Comparison of ENCODE assay signal across 20 cellular contexts in the genomic region with DNA sequence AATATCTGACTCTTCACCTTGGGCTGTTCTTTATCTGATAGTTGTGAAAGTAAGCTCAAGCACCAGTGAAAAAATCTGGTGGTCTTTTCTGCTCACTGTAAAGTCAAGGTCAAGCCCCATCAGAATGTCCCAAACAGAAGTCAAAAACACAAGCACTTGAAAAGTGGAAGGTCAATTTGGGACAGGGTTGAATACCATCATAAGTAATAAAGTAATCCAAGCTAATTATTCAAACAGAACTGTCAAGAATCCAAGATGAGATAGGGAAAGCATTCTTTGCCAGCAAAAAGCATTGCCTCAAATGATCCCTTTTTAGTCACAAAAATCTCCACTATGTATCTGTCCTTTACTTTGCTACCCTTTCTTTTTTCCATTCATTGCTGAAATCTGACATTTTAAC.
DNase-seq lines count a peak whose midpoint lies in the region; ATAC-seq, FAIRE-seq and TF ChIP-seq lines count a peak whose summit lies in the region.
"Had no signal": no experiment of that assay in that cellular context is flagged by ENCODE, and none has a peak within 500 bp of the region (broad histone marks: within the 10 kb centered on the region; RNA-seq: fewer than 3 reads in every experiment).

No MANE protein-coding gene starts in this region.

- H3K18ac ChIP-seq in trophoblast cell (ENCODE audit: low read length): no peak overlapping the region

- no peak for DNase-seq in HepG2 (ENCODE audit: low spot score)
- no peak for DNase-seq in left ventricle myocardium inferior
- DNase-seq in trophoblast cell: peak in 1 of 2 donors; percentile 41
- DNase-seq in SKM-1 treated with dmso at 0.1 percent for 144 hours (lab: John Stamatoyannopoulos, UW; ENCODE audit: unreplicated experiment): no peak
- no peak for DNase-seq in HuH-7 (ENCODE audit: low spot score)
- no peak for DNase-seq in DMS53 (lab: John Stamatoyannopoulos, UW)
- DNase-seq: ACHN; BE2C; C1 segment of cervical spinal cord; CD4-positive, CD25-positive, alpha-beta regulatory T cell; CD8-positive, alpha-beta memory T cell; COR-L47; DMS 273 treated with DMSO at 0.1 percent for 48 hours; GOT3; H7 had no signal

- intact Hi-C loops in HepG2 (cut with micrococcal nuclease; ENCODE audit: unreplicated experiment): no loop called here
- intact Hi-C loops in left ventricle myocardium inferior (cut with micrococcal nuclease): no loop called here

- H4K12ac ChIP-seq in trophoblast cell (ENCODE audit: low read depth, low read length): no peak overlapping the region

- no peak overlapping the region for H3K23ac ChIP-seq in trophoblast cell (ENCODE audit: low read length)

- H3K4me1 ChIP-seq in liver (ENCODE audit: control insufficient read depth in 4 of 4, insufficient read depth in 4 of 4, low read length in 3 of 4) (no peaks in the 10 kb centered on the region), HepG2 (ENCODE audit: insufficient read depth, low read length) (no peaks in the 10 kb centered on the region), left ventricle myocardium inferior (peaks cover 44% of the 10 kb centered on the region), trophoblast cell (ENCODE audit: control insufficient read depth in 1 of 2, insufficient read depth in 2 of 2, low read length in 2 of 2) (peaks cover 5 to 16% of the 10 kb centered on the region in 2 experiments)

- FAIRE-seq in HepG2 (lab: Jason Lieb, UNC): no peak
- FAIRE-seq: A204.1, GM12891, GM19239, HTR-8/SVneo had no signal

- H4K20me1 ChIP-seq in HepG2 (ENCODE audit: insufficient read depth, low read length): no peaks in the 10 kb centered on the region

- TF ChIP-seq EP300 in HepG2 (IDR thresholded peaks at IDR 0.05; ENCODE audit: low read depth in 2 of 2, low read length in 2 of 2) (no peak), HepG2 (CRISPR knock-in tag; IDR thresholded peaks at IDR 0.05; ENCODE audit: borderline replicate concordance) (no peak)

- ATAC-seq in HepG2: no peak

- no TSS peak for BruUV-seq in HepG2 (replicated peaks; lab: Mats Ljungman, UMichigan)

- H3K4me3 ChIP-seq in liver (ENCODE audit: low read depth in 1 of 3, low read length in 3 of 3) (no peak overlapping the region), HepG2 (replicated peaks in 1 of 3; ENCODE audit: insufficient read depth in 1 of 3, low read depth in 2 of 3, low read length in 3 of 3) (no peak overlapping the region), left ventricle myocardium inferior (no peak overlapping the region), trophoblast cell (ENCODE audit: low read depth, low read length) (no peak overlapping the region)

- TF ChIP-seq RAD21 in liver (IDR thresholded peaks at IDR 0.05) (no peak), HepG2 (CRISPR knock-in tag; IDR thresholded peaks at IDR 0.05) (no peak)

- no peak overlapping the region for H2BK12ac ChIP-seq in trophoblast cell (ENCODE audit: low read length)

- no peak overlapping the region for H2AK5ac ChIP-seq in trophoblast cell (ENCODE audit: low read length)

- no peaks in the 10 kb centered on the region for H3K36me3 ChIP-seq in liver (ENCODE audit: control insufficient read depth in 4 of 4, insufficient read depth in 3 of 4, low read depth in 1 of 4, low read length in 3 of 4)
- no peaks in the 10 kb centered on the region for H3K36me3 ChIP-seq in HepG2 (replicated peaks in 1 of 2; ENCODE audit: control insufficient read depth in 1 of 2, insufficient read depth in 2 of 2, low read length in 2 of 2)
- no peaks in the 10 kb centered on the region for H3K36me3 ChIP-seq in left ventricle myocardium inferior
- no peaks in the 10 kb centered on the region for H3K36me3 ChIP-seq in trophoblast cell (ENCODE audit: control insufficient read depth in 1 of 2, insufficient read depth in 2 of 2, low read length in 2 of 2)
- H3K36me3 ChIP-seq: BE2C had no signal

- H3K27me3 ChIP-seq in liver (ENCODE audit: control insufficient read depth in 4 of 4, insufficient read depth in 4 of 4, low read length in 3 of 4): peaks cover 0 to 7% (median 1%) of the 10 kb centered on the region in 4 donors
- H3K27me3 ChIP-seq in HepG2 (ENCODE audit: control insufficient read depth in 1 of 2, insufficient read depth in 2 of 2, low read length in 2 of 2): peaks cover 0 to 2% of the 10 kb centered on the region in 2 experiments; a peak in 1 of 5 replicates
- peaks cover 3% of the 10 kb centered on the region for H3K27me3 ChIP-seq in left ventricle myocardium inferior (ENCODE audit: low read depth)
- no peaks in the 10 kb centered on the region for H3K27me3 ChIP-seq in trophoblast cell (ENCODE audit: insufficient read depth, low read length)
- H3K27me3 ChIP-seq: BE2C had no signal

- H3K79me1 ChIP-seq in trophoblast cell (ENCODE audit: low read length): peaks cover 22% of the 10 kb centered on the region

- H3K4ac ChIP-seq in trophoblast cell (ENCODE audit: low read depth, low read length): no peak overlapping the region

- H2BK5ac ChIP-seq in trophoblast cell (ENCODE audit: low read depth, low read length, poor library complexity): no peak overlapping the region

- POLR2A ChIA-PET in HepG2 (lab: Yijun Ruan, JAX): no interaction called here

- no peak overlapping the region for H3K9ac ChIP-seq in liver (ENCODE audit: low read depth in 1 of 2, low read length in 2 of 2)
- no peak overlapping the region for H3K9ac ChIP-seq in HepG2 (ENCODE audit: insufficient read depth, low read depth, low read length)
- H3K9ac ChIP-seq in trophoblast cell (ENCODE audit: low read length): no peak overlapping the region

- H2AFZ ChIP-seq in HepG2 (ENCODE audit: low read length) (no peak overlapping the region), trophoblast cell (ENCODE audit: insufficient read depth, low read length, poor library complexity) (no peak overlapping the region)

- TF ChIP-seq CTCF in liver (IDR thresholded peaks at IDR 0.05; ENCODE audit: low read depth, low read length, missing input control): no peak
- TF ChIP-seq CTCF in HepG2 (CRISPR knock-in tag; IDR thresholded peaks at IDR 0.05): no peak
- TF ChIP-seq CTCF in left ventricle myocardium inferior (IDR thresholded peaks at IDR 0.05; ENCODE audit: borderline replicate concordance): no peak

- H3K4me2 ChIP-seq in HepG2 (ENCODE audit: low read depth, low read length) (no peak overlapping the region), trophoblast cell (ENCODE audit: low read length) (no peak overlapping the region)

- in situ Hi-C loops in HepG2 (cut with HindIII; ENCODE audit: extremely low pct_ligation_motif_present, low pct_unique_long_range_greater_than_20kb): no loop called here

- H3K14ac ChIP-seq in trophoblast cell (ENCODE audit: low read length): no peak overlapping the region

- peak overlapping the region; percentile 69 for H2BK120ac ChIP-seq in trophoblast cell (ENCODE audit: insufficient read depth, low read length, poor library complexity)

- no peak overlapping the region for H4K8ac ChIP-seq in trophoblast cell (ENCODE audit: low read depth, low read length)

- no peak for TF ChIP-seq POLR2A in HepG2 (IDR thresholded peaks at IDR 0.05; ENCODE audit: insufficient read depth in 1 of 2, low read depth in 2 of 2, low read length in 2 of 2)

- CTCF ChIA-PET in HepG2 (lab: Yijun Ruan, JAX; ENCODE audit: low intra/inter-chr PET ratio, low total read pairs): no interaction called here

- no peak overlapping the region for H4K91ac ChIP-seq in trophoblast cell (ENCODE audit: low read depth, low read length)

- no peaks in the 10 kb centered on the region for H3K79me2 ChIP-seq in HepG2 (ENCODE audit: insufficient read depth, low read length)
- H3K79me2 ChIP-seq in trophoblast cell (ENCODE audit: control insufficient read depth, insufficient read depth, low read length, poor library complexity): peaks cover 2% of the 10 kb centered on the region

- no peak overlapping the region for H3K27ac ChIP-seq in liver (ENCODE audit: low read depth in 1 of 2, low read length in 2 of 2)
- no peak overlapping the region for H3K27ac ChIP-seq in HepG2 (ENCODE audit: extremely low read length, insufficient read depth, low read length)
- peak overlapping the region; percentile 74 for H3K27ac ChIP-seq in left ventricle myocardium inferior (replicated peaks)
- no peak overlapping the region for H3K27ac ChIP-seq in trophoblast cell (ENCODE audit: low read depth, low read length)

- H3K9me3 ChIP-seq in liver (ENCODE audit: control insufficient read depth in 4 of 4, low read length in 3 of 4) (no peaks in the 10 kb centered on the region), HepG2 (ENCODE audit: low read length) (no peaks in the 10 kb centered on the region), left ventricle myocardium inferior (replicated peaks) (no peaks in the 10 kb centered on the region), trophoblast cell (ENCODE audit: insufficient read depth, low read depth, low read length) (no peaks in the 10 kb centered on the region)
- H3K9me3 ChIP-seq: BE2C had no signal

TF ChIP-seq in liver, 16 proteins besides CTCF, POLR2A, EP300 and RAD21 (continues in another document):
- TF ChIP-seq, protein P1, sequence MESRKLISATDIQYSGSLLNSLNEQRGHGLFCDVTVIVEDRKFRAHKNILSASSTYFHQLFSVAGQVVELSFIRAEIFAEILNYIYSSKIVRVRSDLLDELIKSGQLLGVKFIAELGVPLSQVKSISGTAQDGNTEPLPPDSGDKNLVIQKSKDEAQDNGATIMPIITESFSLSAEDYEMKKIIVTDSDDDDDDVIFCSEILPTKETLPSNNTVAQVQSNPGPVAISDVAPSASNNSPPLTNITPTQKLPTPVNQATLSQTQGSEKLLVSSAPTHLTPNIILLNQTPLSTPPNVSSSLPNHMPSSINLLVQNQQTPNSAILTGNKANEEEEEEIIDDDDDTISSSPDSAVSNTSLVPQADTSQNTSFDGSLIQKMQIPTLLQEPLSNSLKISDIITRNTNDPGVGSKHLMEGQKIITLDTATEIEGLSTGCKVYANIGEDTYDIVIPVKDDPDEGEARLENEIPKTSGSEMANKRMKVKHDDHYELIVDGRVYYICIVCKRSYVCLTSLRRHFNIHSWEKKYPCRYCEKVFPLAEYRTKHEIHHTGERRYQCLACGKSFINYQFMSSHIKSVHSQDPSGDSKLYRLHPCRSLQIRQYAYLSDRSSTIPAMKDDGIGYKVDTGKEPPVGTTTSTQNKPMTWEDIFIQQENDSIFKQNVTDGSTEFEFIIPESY (IDR thresholded peaks at IDR 0.05): no peak

TF ChIP-seq in HepG2, 621 proteins besides CTCF, POLR2A, EP300 and RAD21 (continues in another document):
- TF ChIP-seq ETV6 (CRISPR knock-in tag; conservative IDR thresholded peaks at IDR 0.05) (no peak), ZNF674 (CRISPR knock-in tag; IDR thresholded peaks at IDR 0.05; ENCODE audit: low read depth) (no peak), YY1 (IDR thresholded peaks at IDR 0.05; ENCODE audit: insufficient read depth, insufficient replicate concordance, low read depth, low read length) (no peak)
- TF ChIP-seq, protein P2, sequence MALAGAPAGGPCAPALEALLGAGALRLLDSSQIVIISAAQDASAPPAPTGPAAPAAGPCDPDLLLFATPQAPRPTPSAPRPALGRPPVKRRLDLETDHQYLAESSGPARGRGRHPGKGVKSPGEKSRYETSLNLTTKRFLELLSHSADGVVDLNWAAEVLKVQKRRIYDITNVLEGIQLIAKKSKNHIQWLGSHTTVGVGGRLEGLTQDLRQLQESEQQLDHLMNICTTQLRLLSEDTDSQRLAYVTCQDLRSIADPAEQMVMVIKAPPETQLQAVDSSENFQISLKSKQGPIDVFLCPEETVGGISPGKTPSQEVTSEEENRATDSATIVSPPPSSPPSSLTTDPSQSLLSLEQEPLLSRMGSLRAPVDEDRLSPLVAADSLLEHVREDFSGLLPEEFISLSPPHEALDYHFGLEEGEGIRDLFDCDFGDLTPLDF (CRISPR knock-in tag; IDR thresholded peaks at IDR 0.05): no peak
